19 cellular contexts compared by ENCODE assay signal in genomic region chr12:3532931-3533702, GRCh38. TPM values are rescaled to one million over a fixed set of nuclear protein-coding genes. Genes with fewer than 3 reads are reported as not detected.
DNase-seq lines count a peak whose midpoint lies in the region; ATAC-seq and TF ChIP-seq lines count a peak whose summit lies in the region.
"Had no signal": no experiment of that assay in that cellular context is flagged by ENCODE, and none has a peak within 500 bp of the region (broad histone marks: within the 10 kb centered on the region; RNA-seq: fewer than 3 reads in every experiment).

No MANE protein-coding gene starts in this region.

- H3K27me3 ChIP-seq in cardiac muscle cell (no peaks in the 10 kb centered on the region), endodermal cell (ENCODE audit: control insufficient read depth, insufficient read depth, low read length, poor library complexity, severe bottlenecking) (no peaks in the 10 kb centered on the region)
- no peaks in the 10 kb centered on the region for H3K27me3 ChIP-seq in CD4-positive, alpha-beta T cell (ENCODE audit: control insufficient read depth, insufficient read depth, low read length)
- H3K27me3 ChIP-seq: BLaER1 treated with 17β-estradiol and CSF1 and Interleukin-3, amounts not matched to agents 10 nM and 100 nM had no signal

- peaks cover 9% of the 10 kb centered on the region for H3K9me3 Mint-ChIP-seq in endodermal cell
- peaks cover 6% of the 10 kb centered on the region for H3K9me3 Mint-ChIP-seq in osteocyte (ENCODE audit: unreplicated experiment)
- H3K9me3 Mint-ChIP-seq in CD4-positive, alpha-beta T cell: no peaks in the 10 kb centered on the region

- peaks cover 13% of the 10 kb centered on the region for H3K4me1 Mint-ChIP-seq in endodermal cell
- H3K4me1 Mint-ChIP-seq in osteocyte (ENCODE audit: unreplicated experiment): no peaks in the 10 kb centered on the region
- H3K4me1 Mint-ChIP-seq in CD4-positive, alpha-beta T cell (ENCODE audit: low read depth): no peaks in the 10 kb centered on the region

- H3K36me3 Mint-ChIP-seq in endodermal cell (ENCODE audit: low read depth) (no peaks in the 10 kb centered on the region), osteocyte (ENCODE audit: unreplicated experiment) (no peaks in the 10 kb centered on the region)
- H3K36me3 Mint-ChIP-seq in CD4-positive, alpha-beta T cell (ENCODE audit: low read depth): no peaks in the 10 kb centered on the region
- H3K36me3 Mint-ChIP-seq: CD8-positive, alpha-beta T cell had no signal

- CTCF ChIA-PET in CD4-positive, alpha-beta T cell (lab: Charles Lee): no interaction called here

- no peak for DNase-seq in cardiac muscle cell (ENCODE audit: low read depth in 1 of 2, low spot score in 1 of 2)
- DNase-seq in Right ventricle myocardium inferior (ENCODE audit: missing footprints): no peak
- DNase-seq in endodermal cell: peak; percentile 36
- peak; percentile 64 for DNase-seq in osteocyte (ENCODE audit: extremely low spot score, unreplicated experiment)
- DNase-seq in CD4-positive, alpha-beta T cell: no peak
- no peak for DNase-seq in stimulated activated CD4-positive, alpha-beta T cell treated with anti-CD3 and anti-CD28 coated beads, Interleukin-4, amount 100 ng/mL, for 4 hours
- DNase-seq: 8988T; KBM-7; NK-92 treated with Interleukin-12 subunit alpha and Interleukin-12 subunit beta, amount 100 ng/mL, for 24 hours had no signal

- 89 to 96% methylated on average over 8 to 12 of the region's 12 CpGs for WGBS in endodermal cell (ENCODE audit: insufficient coverage in 1 of 2, insufficient read length in 1 of 2), 2 experiments

- H3K36me3 ChIP-seq in cardiac muscle cell: no peaks in the 10 kb centered on the region
- no peaks in the 10 kb centered on the region for H3K36me3 ChIP-seq in endodermal cell (ENCODE audit: control insufficient read depth, insufficient read depth, low read length)
- H3K36me3 ChIP-seq: BLaER1 treated with 17β-estradiol and CSF1 and Interleukin-3, amounts not matched to agents 10 nM and 100 nM; HAP-1 had no signal

- H3K4me1 ChIP-seq in cardiac muscle cell (ENCODE audit: low read depth): peaks cover 34% of the 10 kb centered on the region
- no peaks in the 10 kb centered on the region for H3K4me1 ChIP-seq in endodermal cell (ENCODE audit: control insufficient read depth, insufficient read depth, low read length)
- H3K4me1 ChIP-seq: HAP-1 had no signal

- TF ChIP-seq CTCF in cardiac muscle cell (IDR thresholded peaks at IDR 0.05; ENCODE audit: low read depth, low read length) (no peak), endodermal cell (conservative IDR thresholded peaks at IDR 0.05) (no peak), osteocyte (IDR thresholded peaks at IDR 0.05) (no peak)
- TF ChIP-seq CTCF in CD4-positive, alpha-beta T cell (IDR thresholded peaks at IDR 0.05): no peak

- H3K9me3 ChIP-seq in cardiac muscle cell (ENCODE audit: low read depth): no peaks in the 10 kb centered on the region
- peaks cover 6% of the 10 kb centered on the region for H3K9me3 ChIP-seq in endodermal cell (ENCODE audit: control insufficient read depth, low read length)
- peaks cover 14% of the 10 kb centered on the region for H3K9me3 ChIP-seq in CD4-positive, alpha-beta T cell (ENCODE audit: control insufficient read depth, low read length)
- H3K9me3 ChIP-seq: HAP-1 had no signal

- POLR2A ChIA-PET in CD4-positive, alpha-beta T cell (lab: Charles Lee): no interaction called here

- H3K4me3 ChIP-seq in cardiac muscle cell (no peak overlapping the region), endodermal cell (ENCODE audit: low read length) (no peak overlapping the region)
- H3K4me3 ChIP-seq: BLaER1 treated with 17β-estradiol and CSF1 and Interleukin-3, amounts not matched to agents 10 nM and 100 nM; GM23338; HAP-1 had no signal

- H3K27ac Mint-ChIP-seq in endodermal cell: no peak overlapping the region
- no peak overlapping the region for H3K27ac Mint-ChIP-seq in osteocyte (ENCODE audit: unreplicated experiment)
- H3K27ac Mint-ChIP-seq in CD4-positive, alpha-beta T cell: no peak overlapping the region
- H3K27ac Mint-ChIP-seq: CD8-positive, alpha-beta T cell; GM23338 had no signal

- intact Hi-C loops in Right ventricle myocardium inferior (cut with DNase I): no loop called here
- intact Hi-C loops in CD4-positive, alpha-beta T cell (cut with DNase I, micrococcal nuclease): no loop called here

- no peak overlapping the region for H3K9ac ChIP-seq in endodermal cell (ENCODE audit: extremely low read depth, low read length, poor library complexity, severe bottlenecking)
- H3K9ac ChIP-seq: BLaER1 treated with 17β-estradiol and CSF1 and Interleukin-3, amounts not matched to agents 10 nM and 100 nM had no signal

- peaks cover 4% of the 10 kb centered on the region for H3K27me3 Mint-ChIP-seq in endodermal cell (ENCODE audit: insufficient read depth)
- peaks cover 8% of the 10 kb centered on the region for H3K27me3 Mint-ChIP-seq in osteocyte (ENCODE audit: unreplicated experiment)
- no peaks in the 10 kb centered on the region for H3K27me3 Mint-ChIP-seq in CD4-positive, alpha-beta T cell

- no peak overlapping the region for H3K4me3 Mint-ChIP-seq in endodermal cell
- no peak overlapping the region for H3K4me3 Mint-ChIP-seq in osteocyte (ENCODE audit: unreplicated experiment)
- H3K4me3 Mint-ChIP-seq in CD4-positive, alpha-beta T cell: no peak overlapping the region
- H3K4me3 Mint-ChIP-seq: CD8-positive, alpha-beta T cell; GM23338 had no signal

- H3K27ac ChIP-seq in cardiac muscle cell: peak overlapping the region; percentile 85
- H3K27ac ChIP-seq in angular gyrus (ENCODE audit: low read depth, low read length): peak overlapping the region; percentile 31
- H3K27ac ChIP-seq in endodermal cell (ENCODE audit: low read depth, low read length): no peak overlapping the region
- no peak overlapping the region for H3K27ac ChIP-seq in CD4-positive, alpha-beta T cell (ENCODE audit: low read depth, low read length)
- H3K27ac ChIP-seq: BLaER1 treated with 17β-estradiol and CSF1 and Interleukin-3, amounts not matched to agents 10 nM and 100 nM; HL-60; RWPE1 had no signal

- ATAC-seq in Right ventricle myocardium inferior: no peak
- ATAC-seq in GM18520 (IDR thresholded peaks at IDR 0.05; ENCODE audit: unreplicated experiment): no peak
- ATAC-seq in CD4-positive, alpha-beta T cell (ENCODE audit: poor library complexity): no peak
- ATAC-seq: CD8-positive, alpha-beta T cell had no signal

RNA-seq across cellular contexts. Expression of gene PRMT8, which starts 42.1 kb away (rescaled TPM):
- total RNA-seq in cardiac muscle cell (0.71 and 1.1 TPM in 2 replicates), Right ventricle myocardium inferior (not detected), endodermal cell (under 1 TPM; 0.29 to 0.42 TPM), osteocyte (not detected in 2 replicates)
- 1.5 and 2.2 TPM in 2 replicates for polyA plus RNA-seq in cardiac muscle cell
- 5.3 TPM for polyA plus RNA-seq in endodermal cell (2013, experiment 1 of 2)
- polyA plus RNA-seq in endodermal cell (2013, experiment 2 of 2): 4.7 TPM
- not detected for total RNA-seq in CD4-positive, alpha-beta T cell
- total RNA-seq: CD8-positive, alpha-beta T cell; G401; HT-29 had no signal

Comparison
In these comparisons a context has a peak if more than half of its experiments do, and no peak if none do; other contexts are left out.
1. DNase-seq: peak in endodermal cell (single experiment) and osteocyte (single experiment); none in cardiac muscle cell (0 of 2), Right ventricle myocardium inferior (single experiment), CD4-positive, alpha-beta T cell (0 of 10) and stimulated activated CD4-positive, alpha-beta T cell treated with anti-CD3 and anti-CD28 coated beads, Interleukin-4, amount 100 ng/mL, for 4 hours (0 of 2).
2. H3K27ac ChIP-seq: peak in cardiac muscle cell (single experiment) and angular gyrus (single experiment); none in endodermal cell (single experiment) and CD4-positive, alpha-beta T cell (single experiment).